Comparison of ENCODE assay signal across 8 cellular contexts in genomic region chr5:154758501-154758900, GRCh38. TPM values are rescaled to one million over a fixed set of nuclear protein-coding genes. Genes with fewer than 3 reads are reported as not detected.
DNase-seq lines count a peak whose midpoint lies in the region; ATAC-seq, FAIRE-seq and TF ChIP-seq lines count a peak whose summit lies in the region.
"Had no signal": no experiment of that assay in that cellular context is flagged by ENCODE, and none has a peak within 500 bp of the region (broad histone marks: within the 10 kb centered on the region; RNA-seq: fewer than 3 reads in every experiment).

No MANE protein-coding gene starts in this region.

- H3K9me3 ChIP-seq in H9 (ENCODE audit: control insufficient read depth, low read depth, low read length) (no peaks in the 10 kb centered on the region), small intestine (ENCODE audit: control insufficient read depth, low read depth) (no peaks in the 10 kb centered on the region)

- no peak overlapping the region for H2BK20ac ChIP-seq in H9 (ENCODE audit: low read depth, low read length, poor library complexity, severe bottlenecking)

- no peak overlapping the region for H2AK5ac ChIP-seq in H9 (ENCODE audit: insufficient read length, low read length)

- no peak overlapping the region for H3K14ac ChIP-seq in H9 (ENCODE audit: insufficient read depth, low read length)

- no peaks in the 10 kb centered on the region for H3K79me1 ChIP-seq in H9 (ENCODE audit: insufficient read depth, low read depth, low read length, poor library complexity, severe bottlenecking)

- WGBS in H9 (ENCODE audit: extremely low coverage, insufficient read length, low lambda C conversion rate) = no CpG with 5 or more reads among the region's 5 CpGs
- 20 to 25% (median 23%) methylated on average over 5 of the region's 5 CpGs for WGBS in small intestine, 3 donors

- TF ChIP-seq CTCF in H9 (conservative IDR thresholded peaks at IDR 0.05) (no peak), WTC11 (IDR thresholded peaks at IDR 0.05) (no peak), fibroblast of villous mesenchyme (IDR thresholded peaks at IDR 0.05; ENCODE audit: insufficient read depth, low read depth, low read length) (no peak)

- H3K4me2 ChIP-seq in H9 (ENCODE audit: insufficient read depth, insufficient read length, low read length) = peak overlapping the region; percentile 95

- H3K27me3 ChIP-seq in H9 (ENCODE audit: insufficient read depth, low read length) = no peaks in the 10 kb centered on the region
- no peaks in the 10 kb centered on the region for H3K27me3 ChIP-seq in small intestine (ENCODE audit: control insufficient read depth in 2 of 2, insufficient read depth in 2 of 2, low read length in 2 of 2)

- H3K4ac ChIP-seq in H9 (ENCODE audit: low read depth, low read length) = no peak overlapping the region

- H3K4me1 ChIP-seq in H9 (ENCODE audit: insufficient read depth, low read length) (peaks cover 14% of the 10 kb centered on the region), small intestine (ENCODE audit: control insufficient read depth in 2 of 2, insufficient read depth in 1 of 2, low read depth in 1 of 2, low read length in 1 of 2) (peaks cover 5 to 15% of the 10 kb centered on the region in 2 donors)

- peaks cover 11% of the 10 kb centered on the region for H3K23me2 ChIP-seq in H9 (ENCODE audit: insufficient read length, low read depth, low read length, poor library complexity, severe bottlenecking)

- no peak overlapping the region for H3K56ac ChIP-seq in H9 (ENCODE audit: insufficient read length, low read depth, low read length)

- no peak overlapping the region for H4K8ac ChIP-seq in H9 (replicated peaks; ENCODE audit: insufficient read length, low read depth, low read length)

- H3K36me3 ChIP-seq in small intestine (ENCODE audit: control insufficient read depth in 2 of 2, insufficient read depth in 2 of 2, low read length in 2 of 2) = no peaks in the 10 kb centered on the region

- peak overlapping the region; percentile 16 to 56 (median 37); a peak in 5 of 7 replicates for H3K27ac Mint-ChIP-seq in H9
- peak overlapping the region; percentile 88; the same call in 1 of the 2 replicates for H3K27ac Mint-ChIP-seq in WTC11

- H3K79me2 ChIP-seq in H9 (ENCODE audit: insufficient read depth, low read length) = peaks cover 75% of the 10 kb centered on the region

- no peak overlapping the region for H2BK12ac ChIP-seq in H9 (ENCODE audit: insufficient read length, low read depth, low read length)

- H3K27me3 Mint-ChIP-seq in H9 (ENCODE audit: low read depth) = peaks cover 2% of the 10 kb centered on the region; the same call in 1 of the 2 replicates
- no peaks in the 10 kb centered on the region for H3K27me3 Mint-ChIP-seq in WTC11 (ENCODE audit: low read depth)

- no peak overlapping the region for H2AFZ ChIP-seq in H9 (ENCODE audit: low read length)

- DNase-seq in H9 = no peak
- no peak for DNase-seq in WTC11 (ENCODE audit: low spot score)
- DNase-seq in fibroblast of villous mesenchyme (ENCODE audit: low read depth) = peak; percentile 55
- no peak for DNase-seq in small intestine
- DNase-seq in amygdala (lab: John Stamatoyannopoulos, UW) = no peak

- H3K36me3 Mint-ChIP-seq in H9 (ENCODE audit: insufficient read depth in 1 of 3, low read depth in 3 of 3) (peaks cover 0 to 8% (median 4%) of the 10 kb centered on the region in 3 experiments; a peak in 3 of 7 replicates), WTC11 (peaks cover 4% of the 10 kb centered on the region)

- H3K4me3 ChIP-seq in fibroblast of villous mesenchyme (ENCODE audit: low read depth, low read length) = peak overlapping the region; percentile 37
- H3K4me3 ChIP-seq in small intestine (ENCODE audit: low read depth in 1 of 2, low read length in 2 of 2) = peak overlapping the region; percentile 25 to 73

- H3K9me3 Mint-ChIP-seq in H9 (peaks cover 0 to 3% of the 10 kb centered on the region in 2 experiments; a peak in 2 of 5 replicates), WTC11 (no peaks in the 10 kb centered on the region)

- POLR2A ChIA-PET in WTC11 (lab: Charles Lee) = interaction anchor here (1.6 kb wide), 1 partner anchor 8 kb away, joined by 5 read pairs; no protein-coding TSS in a partner anchor

- H2BK5ac ChIP-seq in H9 (ENCODE audit: insufficient read length, low read length) = no peak overlapping the region

- H3K23ac ChIP-seq in H9 (ENCODE audit: insufficient read length, low read depth, low read length) = no peak overlapping the region

- FAIRE-seq in small intestine (lab: Jason Lieb, UNC) = no peak
- FAIRE-seq: RCC 7860 had no signal

- no peak overlapping the region for H2BK120ac ChIP-seq in H9 (ENCODE audit: low read depth, low read length, poor library complexity, severe bottlenecking)

- H3K27ac ChIP-seq in H9 (ENCODE audit: insufficient read length, low read depth, low read length) (no peak overlapping the region), small intestine (ENCODE audit: low read depth in 1 of 2, low read length in 1 of 2) (peak overlapping the region in 1 of 2 donors; percentile 32)

- H3K4me1 Mint-ChIP-seq in H9 = peaks cover 55% of the 10 kb centered on the region in 2 experiments
- H3K4me1 Mint-ChIP-seq in WTC11 = peaks cover 63% of the 10 kb centered on the region

- H4K5ac ChIP-seq in H9 (ENCODE audit: insufficient read length, low read depth, low read length) = no peak overlapping the region

- no peak overlapping the region for H3K18ac ChIP-seq in H9 (ENCODE audit: insufficient read length, low read depth, low read length)

- no peak overlapping the region for H3K9ac ChIP-seq in H9 (ENCODE audit: extremely low read depth, insufficient read length, low read length)

- H4K91ac ChIP-seq in H9 (ENCODE audit: insufficient read length, low read depth, low read length) = no peak overlapping the region

- peak overlapping the region; percentile 74 to 91 for H3K4me3 Mint-ChIP-seq in H9
- peak overlapping the region; percentile 82 for H3K4me3 Mint-ChIP-seq in WTC11

- no peak overlapping the region for H2BK15ac ChIP-seq in H9 (ENCODE audit: low read depth, low read length)

- H4K20me1 ChIP-seq in H9 (ENCODE audit: control insufficient read depth, insufficient read depth, insufficient read length) = no peaks in the 10 kb centered on the region

- ATAC-seq in WTC11 (no peak), HG03571 (IDR thresholded peaks at IDR 0.05; ENCODE audit: unreplicated experiment) (no peak), GM18907 (IDR thresholded peaks at IDR 0.05; ENCODE audit: unreplicated experiment) (no peak)

- CTCF ChIA-PET in WTC11 (lab: Charles Lee) = interaction anchor here (2.7 kb wide), 1 partner anchor 108 kb away, joined by 11 read pairs; no protein-coding TSS in a partner anchor

- no peak overlapping the region for H3T11ph ChIP-seq in H9 (ENCODE audit: low read length)

TF ChIP-seq in WTC11, 78 proteins besides CTCF, POLR2A, EP300 and RAD21 (continues in another document):
- TF ChIP-seq E2F1 (CRISPR knock-in tag; IDR thresholded peaks at IDR 0.05) = no peak
- no peak for TF ChIP-seq ATF6 (CRISPR knock-in tag; IDR thresholded peaks at IDR 0.05)
- TF ChIP-seq ZSCAN18 (CRISPR knock-in tag; IDR thresholded peaks at IDR 0.05) = no peak
- TF ChIP-seq NR2C2 (CRISPR knock-in tag; IDR thresholded peaks at IDR 0.05) = no peak
- no peak for TF ChIP-seq CDX4 (CRISPR knock-in tag; IDR thresholded peaks at IDR 0.05; ENCODE audit: borderline replicate concordance)

RNA-seq across cellular contexts. Expression of gene LARP1, which starts 3.3 kb away (rescaled TPM):
- total RNA-seq in H9 (2021) (370 and 405 TPM in 2 replicates), WTC11 (2021) (360 to 406 TPM (median 378 TPM) in 3 replicates), fibroblast of villous mesenchyme (111 and 120 TPM in 2 replicates)
- polyA plus RNA-seq in small intestine = 10 to 100 TPM; 16.8 to 63.2 (median 22.8) TPM
